11 cellular contexts compared by ENCODE assay signal in the genomic region with DNA sequence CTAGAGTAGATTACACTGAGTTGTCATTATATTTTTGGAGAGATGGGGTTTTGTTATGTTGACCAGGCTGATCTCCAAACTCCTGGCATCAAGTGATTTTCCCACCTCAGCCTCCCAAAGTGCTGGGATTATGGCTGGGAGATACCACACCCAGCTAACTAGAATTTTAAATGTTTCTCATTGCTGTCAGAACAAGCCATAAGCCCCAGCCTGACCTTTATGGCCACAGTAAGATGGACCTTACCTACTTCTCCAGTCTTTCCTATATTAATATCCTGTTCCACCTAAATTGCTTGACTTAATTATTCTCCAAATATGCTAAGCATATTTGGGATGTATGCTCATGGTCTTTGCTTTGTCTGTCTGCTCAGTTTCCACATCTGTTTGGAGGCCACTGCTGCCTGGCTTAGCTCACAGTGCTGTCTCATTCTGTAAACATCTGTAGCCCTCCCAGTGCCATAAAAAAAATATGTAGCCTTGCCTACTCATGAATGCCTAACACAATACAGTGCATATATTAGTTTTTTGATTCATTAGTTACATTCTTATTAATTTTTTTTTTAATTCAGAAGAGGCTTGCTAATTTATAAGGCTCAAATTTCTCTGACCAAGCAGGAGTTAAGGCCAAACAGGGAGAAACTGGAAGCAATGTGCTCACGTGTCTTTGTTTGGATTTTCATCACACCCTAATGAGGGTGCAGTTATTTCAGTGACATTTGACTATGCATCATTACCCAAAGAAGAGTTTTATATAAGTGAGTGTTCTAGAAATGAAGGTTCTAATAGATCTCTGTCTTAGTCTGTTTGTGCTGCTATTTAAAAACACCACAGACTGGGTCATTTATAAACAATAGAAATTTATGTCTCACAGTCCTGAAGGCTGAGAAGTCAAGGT. TPM values are rescaled to one million over a fixed set of nuclear protein-coding genes. Genes with fewer than 3 reads are reported as not detected.
A peak's percentile ranks its signal among the peaks of the same experiment; 100 is the strongest.
DNase-seq lines count a peak whose midpoint lies in the region; ATAC-seq and TF ChIP-seq lines count a peak whose summit lies in the region.
"Had no signal": no experiment of that assay in that cellular context is flagged by ENCODE, and none has a peak within 500 bp of the region (broad histone marks: within the 10 kb centered on the region; RNA-seq: fewer than 3 reads in every experiment).

No MANE protein-coding gene starts in this region.

- no peak for ATAC-seq in GM18519 (IDR thresholded peaks at IDR 0.05; ENCODE audit: low FRiP score, unreplicated experiment)
- ATAC-seq: GM23338 had no signal

- TF ChIP-seq CTCF in fibroblast of pulmonary artery (IDR thresholded peaks at IDR 0.05; ENCODE audit: low read length, missing control alignments) = no peak

- no peak overlapping the region for H3K4me3 ChIP-seq in fibroblast of pulmonary artery (replicated peaks; ENCODE audit: low read depth, low read length)
- H3K4me3 ChIP-seq: GM23338 had no signal

- DNase-seq in DMS53 (lab: John Stamatoyannopoulos, UW) (peak; percentile 53), NCI-H774 (lab: John Stamatoyannopoulos, UW) (peak; percentile 25), fibroblast of pulmonary artery (ENCODE audit: low read depth) (peak; percentile 54), renal cortical epithelial cell (ENCODE audit: low read depth) (peak; percentile 8), NAMALWA (ENCODE audit: low spot score) (no peak), HK-2 (ENCODE audit: unreplicated experiment) (no peak), NCI-H1436 treated with DMSO at 0.1 percent for 48 hours (lab: John Stamatoyannopoulos, UW) (no peak)
- DNase-seq: activated CD4-positive, alpha-beta T cell treated with anti-CD3 and anti-CD28 coated beads, Interleukin-2, amount 50 U/mL, for 4 hours; mesendoderm had no signal

RNA-seq across cellular contexts. Expression of a gene that starts 45.3 kb away (rescaled TPM):
- 33.7 and 51.7 TPM in 2 replicates for total RNA-seq in renal cortical epithelial cell

Comparison
In these comparisons a context has a peak if more than half of its experiments do, and no peak if none do; other contexts are left out.
1. DNase-seq: peak in DMS53 (single experiment), NCI-H774 (single experiment), fibroblast of pulmonary artery (single experiment) and renal cortical epithelial cell (single experiment); none in NAMALWA (single experiment), HK-2 (single experiment) and NCI-H1436 treated with DMSO at 0.1 percent for 48 hours (single experiment).